In the genomic region with DNA sequence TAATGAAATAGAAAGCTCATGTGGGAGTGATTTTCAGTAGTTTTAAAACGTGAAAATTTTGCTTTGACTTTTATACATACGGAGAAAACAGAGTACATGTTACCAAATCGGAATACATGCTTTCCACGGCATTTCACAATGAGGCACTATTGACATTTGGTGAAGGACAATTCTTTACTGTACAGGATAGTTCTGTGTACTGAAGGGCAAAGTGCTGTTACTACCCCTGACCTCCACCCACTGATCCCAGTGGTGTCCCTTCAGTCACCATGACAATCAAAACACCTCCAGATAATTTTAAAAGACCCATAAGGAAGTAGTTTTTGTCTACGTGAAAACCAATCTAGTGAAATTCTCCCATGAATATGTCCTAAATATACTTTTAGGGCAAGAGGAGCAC, we compare ENCODE assay signal across 23 cellular contexts.
"Had no signal": no experiment of that assay in that cellular context is flagged by ENCODE, and none has a peak within 500 bp of the region (broad histone marks: within the 10 kb centered on the region; RNA-seq: fewer than 3 reads in every experiment).

No MANE protein-coding gene starts in this region.

- H3K9me3 ChIP-seq: heart left ventricle, tibial nerve had no signal

- H3K27me3 ChIP-seq: heart left ventricle, neural progenitor cell, tibial nerve had no signal

- H3K4me3 ChIP-seq: heart left ventricle, neural progenitor cell, tibial nerve had no signal

- ATAC-seq: activated CD4-positive, CD25-positive, alpha-beta regulatory T cell treated with anti-CD3 and anti-CD28 coated beads, Interleukin-2, amount 50 U/mL, for 24 hours; heart left ventricle; natural killer cell; right cardiac atrium had no signal

- H3K27ac ChIP-seq: heart left ventricle, neural progenitor cell had no signal

- DNase-seq: activated CD4-positive, alpha-beta memory T cell treated with anti-CD3 and anti-CD28 coated beads, Interleukin-2, amount 10 ng/mL, durations not matched to agents 7 days and 5 days; activated CD4-positive, alpha-beta T cell treated with anti-CD3 and anti-CD28 coated beads, Interleukin-2, amount 10 ng/mL, durations not matched to agents 24 days and 14 days; activated CD8-positive, alpha-beta memory T cell treated with anti-CD3 and anti-CD28 coated beads, Interleukin-2, amount 50 U/mL, for 48 hours; activated gamma-delta T cell; activated naive CD4-positive, alpha-beta T cell treated with anti-CD3 and anti-CD28 coated beads, Interleukin-2, amount 10 ng/mL, durations not matched to agents 7 days and 5 days; activated naive CD8-positive, alpha-beta T cell treated with anti-CD3 and anti-CD28 coated beads, Interleukin-2, amount 10 ng/mL, durations not matched to agents 7 days and 5 days; activated T-cell treated with anti-CD3 and anti-CD28 coated beads, Interleukin-2, amount 50 U/mL, for 24 hours; caudate nucleus; cortex of kidney; foreskin fibroblast; heart left ventricle; hypothalamus; immature natural killer cell; kidney; midbrain; natural killer cell; occipital lobe; right cardiac atrium; stimulated activated CD4-positive, alpha-beta T cell treated with anti-CD3 and anti-CD28 coated beads, Interleukin-2, amount 100 ng/mL, for 48 hours; stimulated activated naive CD4-positive, alpha-beta T cell treated with Interleukin-2 at 50 U/mL for 16 hours had no signal

- H3K36me3 ChIP-seq: heart left ventricle, neural progenitor cell, tibial nerve had no signal
